1 cellular context compared by ENCODE assay signal in genomic region chr15:29518442-29518841, GRCh38.
TF ChIP-seq lines count a peak whose summit lies in the region.

No MANE protein-coding gene starts in this region.

TF ChIP-seq in IMR-90, 13 proteins besides CTCF, POLR2A, EP300 and RAD21 (continued from another document):
- TF ChIP-seq MAZ (IDR thresholded peaks at IDR 0.05; ENCODE audit: borderline replicate concordance, low read depth, low read length) (no peak), MXI1 (IDR thresholded peaks at IDR 0.05; ENCODE audit: borderline replicate concordance, low read depth, low read length) (no peak), CEBPB (IDR thresholded peaks at IDR 0.05; ENCODE audit: low read depth, low read length) (no peak), FOS (IDR thresholded peaks at IDR 0.05; ENCODE audit: low read depth, low read length) (no peak), ELK1 (IDR thresholded peaks at IDR 0.05; ENCODE audit: borderline replicate concordance, low read depth, low read length) (no peak)
